In genomic region chr17:28345420-28346198, GRCh38 we compare ENCODE assay signal across 13 cellular contexts. TPM values are rescaled to one million over a fixed set of nuclear protein-coding genes. Genes with fewer than 3 reads are reported as not detected.
DNase-seq lines count a peak whose midpoint lies in the region; ATAC-seq and TF ChIP-seq lines count a peak whose summit lies in the region.
"Had no signal": no experiment of that assay in that cellular context is flagged by ENCODE, and none has a peak within 500 bp of the region (broad histone marks: within the 10 kb centered on the region; RNA-seq: fewer than 3 reads in every experiment).

No MANE protein-coding gene starts in this region.

- 93 to 95% methylated on average over 13 of the region's 13 CpGs for WGBS in ectodermal cell, 2 experiments
- no CpG with 5 or more reads among the region's 13 CpGs for WGBS in mesendoderm (ENCODE audit: extremely low coverage, insufficient coverage, low lambda C conversion rate)

- in situ Hi-C loops in Caki2 (cut with HindIII; ENCODE audit: low pct_unique_long_range_greater_than_20kb, low sequenced_read_pairs), result no loop called here

- H3K27me3 ChIP-seq in ectodermal cell (ENCODE audit: control insufficient read depth, insufficient read depth, low read length, poor library complexity, severe bottlenecking) (no peaks in the 10 kb centered on the region), mesendoderm (ENCODE audit: insufficient read depth, low read length, poor library complexity) (no peaks in the 10 kb centered on the region)

- peak overlapping the region; percentile 9 for H3K23ac ChIP-seq in mesendoderm (ENCODE audit: low read length)

- no peak overlapping the region for H3K4me2 ChIP-seq in mesendoderm (ENCODE audit: low read length)

- H3K9me3 ChIP-seq in ectodermal cell (ENCODE audit: control insufficient read depth, low read length), result no peaks in the 10 kb centered on the region

- no peak overlapping the region for H2AK5ac ChIP-seq in mesendoderm (ENCODE audit: low read length)

- DNase-seq in Caki2 (ENCODE audit: low read depth), result peak; percentile 18
- DNase-seq in NCI-H2029 (lab: John Stamatoyannopoulos, UW), result peak; percentile 86
- no peak for DNase-seq in mesendoderm
- DNase-seq in HEK293T (ENCODE audit: extremely low spot score), result no peak
- no peak for DNase-seq in activated CD4-positive, CD25-positive, alpha-beta regulatory T cell treated with anti-CD3 and anti-CD28 coated beads, Interleukin-2, amount 50 U/mL, for 72 hours
- DNase-seq in activated CD4-positive, alpha-beta T cell treated with anti-CD3 and anti-CD28 coated beads, Interleukin-2, amount 50 U/mL, for 1 hour, result no peak
- DNase-seq: activated CD4-positive, alpha-beta T cell treated with anti-CD3 and anti-CD28 coated beads, Interleukin-2, amount 50 U/mL, for 48 hours; COR-L47 had no signal

- POLR2A ChIA-PET in HEK293T (lab: Yijun Ruan, JAX), result interaction anchor here (0.9 to 4.0 kb wide), 7 partner anchors 9 to 60 kb away, joined by 3 to 36 read pairs (median 8); partner anchors contain the start of genes IFT20, POLDIP2, SLC46A1 and TNFAIP1

- peak overlapping the region; percentile 33 for H3K27ac ChIP-seq in ectodermal cell (ENCODE audit: insufficient read depth, low read depth, low read length, poor library complexity, severe bottlenecking)
- no peak overlapping the region for H3K27ac ChIP-seq in mesendoderm (ENCODE audit: low read depth, low read length)
- H3K27ac ChIP-seq: HL-60, SK-N-MC had no signal

- no peak overlapping the region for H2BK5ac ChIP-seq in mesendoderm (ENCODE audit: low read length)

- H3K18ac ChIP-seq in mesendoderm (ENCODE audit: low read length), result no peak overlapping the region

- no peak overlapping the region for H2BK120ac ChIP-seq in mesendoderm (ENCODE audit: low read depth, low read length)

- H3K56ac ChIP-seq in mesendoderm (ENCODE audit: low read length), result no peak overlapping the region

- H4K8ac ChIP-seq in mesendoderm (ENCODE audit: low read depth, low read length), result no peak overlapping the region

- H3K4ac ChIP-seq in mesendoderm (ENCODE audit: low read depth, low read length), result no peak overlapping the region

- H3K79me2 ChIP-seq in mesendoderm (ENCODE audit: control insufficient read depth, insufficient read depth, low read length), result no peaks in the 10 kb centered on the region

- peaks cover 4% of the 10 kb centered on the region for H3K4me1 ChIP-seq in ectodermal cell (ENCODE audit: control insufficient read depth, insufficient read depth, low read length)
- no peaks in the 10 kb centered on the region for H3K4me1 ChIP-seq in mesendoderm (ENCODE audit: control insufficient read depth, low read depth, low read length)

- ATAC-seq in GM18502 (IDR thresholded peaks at IDR 0.05; ENCODE audit: poor library complexity, unreplicated experiment), result no peak

- H2BK15ac ChIP-seq in mesendoderm (replicated peaks; ENCODE audit: low read depth), result no peak overlapping the region

- H4K5ac ChIP-seq in mesendoderm (ENCODE audit: low read length), result no peak overlapping the region

- H3K9ac ChIP-seq in mesendoderm (ENCODE audit: low read length), result no peak overlapping the region

- peaks cover 35% of the 10 kb centered on the region for H3K36me3 ChIP-seq in ectodermal cell (ENCODE audit: control insufficient read depth, insufficient read depth, low read length)
- peaks cover 21% of the 10 kb centered on the region for H3K36me3 ChIP-seq in mesendoderm (ENCODE audit: control insufficient read depth, insufficient read depth, low read length)

- CTCF ChIA-PET in HEK293T (lab: Yijun Ruan, JAX), result interaction anchor here (0.6 to 1.1 kb wide), 3 partner anchors 10 to 482 kb away, joined by 3 to 8 read pairs (median 3); partner anchors contain the start of genes IFT20 and TNFAIP1

- H3K4me3 ChIP-seq in ectodermal cell (ENCODE audit: insufficient read depth, low read depth, low read length) (no peak overlapping the region), mesendoderm (ENCODE audit: low read length) (no peak overlapping the region)
- H3K4me3 ChIP-seq: SK-N-MC had no signal

- peaks cover 1% of the 10 kb centered on the region for H3K79me1 ChIP-seq in mesendoderm (ENCODE audit: low read length)

TF ChIP-seq in HEK293T, 16 proteins besides CTCF, POLR2A, EP300 and RAD21:
- no peak for TF ChIP-seq TARDBP (IDR thresholded peaks at IDR 0.05)
- TF ChIP-seq LEF1 (IDR thresholded peaks at IDR 0.05; ENCODE audit: borderline replicate concordance), result no peak
- no peak for TF ChIP-seq SUZ12 (IDR thresholded peaks at IDR 0.05)
- TF ChIP-seq ZNF384 (IDR thresholded peaks at IDR 0.05), result no peak
- TF ChIP-seq FOXA1 (IDR thresholded peaks at IDR 0.05), result no peak
- TF ChIP-seq ARNT (IDR thresholded peaks at IDR 0.05), result no peak
- TF ChIP-seq FOXM1 (IDR thresholded peaks at IDR 0.05; ENCODE audit: borderline replicate concordance), result no peak
- no peak for TF ChIP-seq HDGF (IDR thresholded peaks at IDR 0.05; ENCODE audit: borderline replicate concordance)
- TF ChIP-seq PKNOX1 (IDR thresholded peaks at IDR 0.05), result no peak
- no peak for TF ChIP-seq FOXK2 (IDR thresholded peaks at IDR 0.05)
- TF ChIP-seq ELF4 (IDR thresholded peaks at IDR 0.05), result no peak
- no peak for TF ChIP-seq NFRKB (IDR thresholded peaks at IDR 0.05)
- no peak for TF ChIP-seq SP1 (IDR thresholded peaks at IDR 0.05)
- no peak for TF ChIP-seq L3MBTL2 (conservative IDR thresholded peaks at IDR 0.05)
- no peak for TF ChIP-seq BHLHE40 (IDR thresholded peaks at IDR 0.05; ENCODE audit: borderline replicate concordance)
- TF ChIP-seq CTBP1 (IDR thresholded peaks at IDR 0.05; ENCODE audit: borderline replicate concordance), result no peak

RNA-seq across cellular contexts. Expression of gene TNFAIP1, which starts 10.0 kb away (rescaled TPM):
- total RNA-seq in Caki2 (2014; rRNA removed; shearing (Covaris generic); ENCODE audit: low replicate concordance), result 28.4 and 69.6 TPM in 2 replicates
- 35.0 TPM for polyA plus RNA-seq in ectodermal cell (2013, experiment 1 of 4)
- 31.8 TPM for polyA plus RNA-seq in ectodermal cell (2013, experiment 2 of 4)
- 23.3 TPM for polyA plus RNA-seq in ectodermal cell (2013, experiment 3 of 4)
- 29.1 TPM for polyA plus RNA-seq in ectodermal cell (2013, experiment 4 of 4)
- 15.1 TPM for polyA plus RNA-seq in mesendoderm (2013, experiment 1 of 2)
- 16.7 TPM for polyA plus RNA-seq in mesendoderm (2013, experiment 2 of 2)

RNA-seq across cellular contexts. Expression of gene IFT20, which starts 10.3 kb away (rescaled TPM):
- total RNA-seq in Caki2 (2014; rRNA removed; shearing (Covaris generic); ENCODE audit: low replicate concordance), result 35.8 and 39.6 TPM in 2 replicates
- polyA plus RNA-seq in ectodermal cell (2013, experiment 1 of 4), result 31.6 TPM
- 34.9 TPM for polyA plus RNA-seq in ectodermal cell (2013, experiment 2 of 4)
- polyA plus RNA-seq in ectodermal cell (2013, experiment 3 of 4), result 37.0 TPM
- polyA plus RNA-seq in ectodermal cell (2013, experiment 4 of 4), result 41.0 TPM
- 18.9 TPM for polyA plus RNA-seq in mesendoderm (2013, experiment 1 of 2)
- polyA plus RNA-seq in mesendoderm (2013, experiment 2 of 2), result 19.6 TPM

RNA-seq across cellular contexts. Expression of gene POLDIP2, which starts 11.7 kb away (rescaled TPM):
- 138 and 185 TPM in 2 replicates for total RNA-seq in Caki2 (2014; rRNA removed; shearing (Covaris generic); ENCODE audit: low replicate concordance)
- polyA plus RNA-seq in ectodermal cell (2013, experiment 1 of 4), result 68.8 TPM
- 73.8 TPM for polyA plus RNA-seq in ectodermal cell (2013, experiment 2 of 4)
- 50.7 TPM for polyA plus RNA-seq in ectodermal cell (2013, experiment 3 of 4)
- polyA plus RNA-seq in ectodermal cell (2013, experiment 4 of 4), result 61.0 TPM
- polyA plus RNA-seq in mesendoderm (2013, experiment 1 of 2), result 70.0 TPM
- polyA plus RNA-seq in mesendoderm (2013, experiment 2 of 2), result 71.5 TPM

RNA-seq across cellular contexts. Expression of gene SEBOX, which starts 19.4 kb away (rescaled TPM):
- total RNA-seq in Caki2 (2014; rRNA removed; shearing (Covaris generic); ENCODE audit: low replicate concordance), result not detected in 2 replicates
- polyA plus RNA-seq in ectodermal cell (2013, experiment 1 of 4), result not detected
- polyA plus RNA-seq in ectodermal cell (2013, experiment 2 of 4), result not detected
- polyA plus RNA-seq in ectodermal cell (2013, experiment 3 of 4), result not detected
- polyA plus RNA-seq in ectodermal cell (2013, experiment 4 of 4), result not detected
- polyA plus RNA-seq in mesendoderm (2013, experiment 1 of 2), result not detected
- polyA plus RNA-seq in mesendoderm (2013, experiment 2 of 2), result not detected
- polyA plus RNA-seq: adipose tissue had no signal

RNA-seq across cellular contexts. Expression of gene VTN, which starts 24.5 kb away (rescaled TPM):
- not detected in 2 replicates for total RNA-seq in Caki2 (2014; rRNA removed; shearing (Covaris generic); ENCODE audit: low replicate concordance)
- polyA plus RNA-seq in ectodermal cell (2013, experiment 1 of 4), result 1.1 TPM
- 1.5 TPM for polyA plus RNA-seq in ectodermal cell (2013, experiment 2 of 4)
- 1.3 TPM for polyA plus RNA-seq in ectodermal cell (2013, experiment 3 of 4)
- polyA plus RNA-seq in ectodermal cell (2013, experiment 4 of 4), result 1.3 TPM
- polyA plus RNA-seq in mesendoderm (2013, experiment 1 of 2), result not detected
- polyA plus RNA-seq in mesendoderm (2013, experiment 2 of 2), result 0.04 TPM

Comparison
In these comparisons a context has a peak if more than half of its experiments do, and no peak if none do; other contexts are left out.
1. DNase-seq: peak in Caki2 (single experiment) and NCI-H2029 (single experiment); none in mesendoderm (single experiment), HEK293T (single experiment), activated CD4-positive, CD25-positive, alpha-beta regulatory T cell treated with anti-CD3 and anti-CD28 coated beads, Interleukin-2, amount 50 U/mL, for 72 hours (single experiment) and activated CD4-positive, alpha-beta T cell treated with anti-CD3 and anti-CD28 coated beads, Interleukin-2, amount 50 U/mL, for 1 hour (single experiment).